Comparison of ENCODE assay signal across 8 cellular contexts in the genomic region with DNA sequence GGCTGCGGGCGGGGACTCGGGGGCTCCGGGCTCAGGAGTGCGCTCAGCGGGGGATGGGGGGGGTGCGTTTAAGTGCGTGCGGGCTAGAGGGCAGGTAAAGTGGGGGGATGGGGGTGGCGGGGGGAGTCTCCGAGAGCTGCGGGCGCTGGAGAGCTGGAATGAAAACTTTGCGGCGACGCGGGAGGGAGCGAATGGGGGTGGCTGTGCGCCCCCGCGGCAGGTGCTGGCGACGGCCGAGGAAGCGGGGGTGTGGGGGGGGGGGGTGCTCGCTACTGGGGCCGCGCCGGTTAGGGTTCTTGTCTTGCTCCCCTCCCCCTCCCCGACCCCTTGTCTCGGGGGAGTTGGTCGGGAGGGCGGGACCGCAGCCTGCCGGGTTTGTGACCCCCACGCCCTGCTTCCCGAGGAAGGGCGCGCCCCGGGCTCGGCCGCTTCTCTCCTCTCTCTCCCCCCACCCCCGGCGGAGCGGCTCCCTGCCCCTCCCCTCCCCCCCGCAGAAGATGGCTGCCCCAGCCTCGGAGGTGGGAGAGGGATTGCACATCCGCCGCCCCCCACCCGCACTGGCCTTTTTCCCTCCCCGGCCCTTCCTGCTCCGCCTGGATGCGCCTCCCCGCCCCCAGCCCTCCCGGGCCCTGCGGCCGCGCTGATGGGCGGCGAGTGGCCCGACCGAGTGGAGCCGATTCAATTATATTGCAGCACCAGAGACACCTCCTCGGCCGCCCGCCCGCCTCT. TPM values are rescaled to one million over a fixed set of nuclear protein-coding genes. Genes with fewer than 3 reads are reported as not detected.
DNase-seq lines count a peak whose midpoint lies in the region; ATAC-seq and TF ChIP-seq lines count a peak whose summit lies in the region.

No MANE protein-coding gene starts in this region.

- H3K4me1 ChIP-seq in iPS DF 6.9 (ENCODE audit: control insufficient read depth, insufficient read depth, low read length): peaks cover 15% of the 10 kb centered on the region

- WGBS in iPS DF 6.9 (ENCODE audit: insufficient coverage, insufficient read length): no CpG with 5 or more reads among the region's 67 CpGs

- POLR2A ChIA-PET in activated naive CD8-positive, alpha-beta T cell treated with anti-CD3 and anti-CD28 coated beads, Interleukin-2, amount 10 ng/mL, durations not matched to agents 7 days and 5 days (lab: Charles Lee): interaction anchor here (0.5 to 12.1 kb wide), 3 partner anchors 13 to 197 kb away, joined by 3 to 175 read pairs (median 4); no protein-coding TSS in a partner anchor

- H3K4me3 Mint-ChIP-seq in activated naive CD8-positive, alpha-beta T cell treated with anti-CD3 and anti-CD28 coated beads, Interleukin-2, amount 10 ng/mL, durations not matched to agents 7 days and 5 days: peak overlapping the region; percentile 84

- TF ChIP-seq CTCF in 22Rv1 (IDR thresholded peaks at IDR 0.05): no peak

- H3K4me3 ChIP-seq in GM08714 (ENCODE audit: low read length) (peak overlapping the region; percentile 69), iPS DF 6.9 (ENCODE audit: low read length) (peak overlapping the region; percentile 76), skin epidermis (peak overlapping the region; percentile 22 to 71 (median 59))

- peak; percentile 65 for DNase-seq in NCI-H510A treated with DMSO at 0.1 percent for 48 hours (lab: John Stamatoyannopoulos, UW)
- peak; percentile 64 for DNase-seq in activated naive CD8-positive, alpha-beta T cell treated with anti-CD3 and anti-CD28 coated beads, Interleukin-2, amount 10 ng/mL, durations not matched to agents 7 days and 5 days
- no peak for DNase-seq in iPS DF 6.9 (ENCODE audit: low read depth, low spot score)

- H3K36me3 Mint-ChIP-seq in activated naive CD8-positive, alpha-beta T cell treated with anti-CD3 and anti-CD28 coated beads, Interleukin-2, amount 10 ng/mL, durations not matched to agents 7 days and 5 days: peaks cover 4% of the 10 kb centered on the region

- no peak for ATAC-seq in activated naive CD8-positive, alpha-beta T cell treated with anti-CD3 and anti-CD28 coated beads, Interleukin-2, amount 10 ng/mL, durations not matched to agents 7 days and 5 days (ENCODE audit: low read depth)
- ATAC-seq in GM19035 (IDR thresholded peaks at IDR 0.05; ENCODE audit: unreplicated experiment) (no peak), HG03521 (IDR thresholded peaks at IDR 0.05; ENCODE audit: unreplicated experiment) (no peak)

- H3K36me3 ChIP-seq in iPS DF 6.9 (ENCODE audit: control insufficient read depth, insufficient read depth, low read length): no peaks in the 10 kb centered on the region

- H3K4me1 Mint-ChIP-seq in activated naive CD8-positive, alpha-beta T cell treated with anti-CD3 and anti-CD28 coated beads, Interleukin-2, amount 10 ng/mL, durations not matched to agents 7 days and 5 days: peaks cover 38% of the 10 kb centered on the region

- H3K27me3 Mint-ChIP-seq in activated naive CD8-positive, alpha-beta T cell treated with anti-CD3 and anti-CD28 coated beads, Interleukin-2, amount 10 ng/mL, durations not matched to agents 7 days and 5 days: no peaks in the 10 kb centered on the region

- no peaks in the 10 kb centered on the region for H3K9me3 Mint-ChIP-seq in activated naive CD8-positive, alpha-beta T cell treated with anti-CD3 and anti-CD28 coated beads, Interleukin-2, amount 10 ng/mL, durations not matched to agents 7 days and 5 days

- H3K27ac ChIP-seq in 22Rv1 (peak overlapping the region; percentile 99), iPS DF 6.9 (ENCODE audit: low read length) (no peak overlapping the region), skin epidermis (peak overlapping the region; percentile 12 to 93 (median 79))

- no peaks in the 10 kb centered on the region for H3K27me3 ChIP-seq in iPS DF 6.9 (ENCODE audit: control insufficient read depth, insufficient read depth, low read length)

- no peaks in the 10 kb centered on the region for H3K9me3 ChIP-seq in iPS DF 6.9 (ENCODE audit: control insufficient read depth, insufficient read depth, low read length)

- no peak overlapping the region for H3K27ac Mint-ChIP-seq in activated naive CD8-positive, alpha-beta T cell treated with anti-CD3 and anti-CD28 coated beads, Interleukin-2, amount 10 ng/mL, durations not matched to agents 7 days and 5 days

RNA-seq across cellular contexts. Expression of gene GSE1, which starts 0.7 kb away (rescaled TPM):
- 10 to 100 TPM; 60.9 to 62.5 TPM for total RNA-seq in activated naive CD8-positive, alpha-beta T cell treated with anti-CD3 and anti-CD28 coated beads, Interleukin-2, amount 10 ng/mL, durations not matched to agents 7 days and 5 days
